In the genomic region with DNA sequence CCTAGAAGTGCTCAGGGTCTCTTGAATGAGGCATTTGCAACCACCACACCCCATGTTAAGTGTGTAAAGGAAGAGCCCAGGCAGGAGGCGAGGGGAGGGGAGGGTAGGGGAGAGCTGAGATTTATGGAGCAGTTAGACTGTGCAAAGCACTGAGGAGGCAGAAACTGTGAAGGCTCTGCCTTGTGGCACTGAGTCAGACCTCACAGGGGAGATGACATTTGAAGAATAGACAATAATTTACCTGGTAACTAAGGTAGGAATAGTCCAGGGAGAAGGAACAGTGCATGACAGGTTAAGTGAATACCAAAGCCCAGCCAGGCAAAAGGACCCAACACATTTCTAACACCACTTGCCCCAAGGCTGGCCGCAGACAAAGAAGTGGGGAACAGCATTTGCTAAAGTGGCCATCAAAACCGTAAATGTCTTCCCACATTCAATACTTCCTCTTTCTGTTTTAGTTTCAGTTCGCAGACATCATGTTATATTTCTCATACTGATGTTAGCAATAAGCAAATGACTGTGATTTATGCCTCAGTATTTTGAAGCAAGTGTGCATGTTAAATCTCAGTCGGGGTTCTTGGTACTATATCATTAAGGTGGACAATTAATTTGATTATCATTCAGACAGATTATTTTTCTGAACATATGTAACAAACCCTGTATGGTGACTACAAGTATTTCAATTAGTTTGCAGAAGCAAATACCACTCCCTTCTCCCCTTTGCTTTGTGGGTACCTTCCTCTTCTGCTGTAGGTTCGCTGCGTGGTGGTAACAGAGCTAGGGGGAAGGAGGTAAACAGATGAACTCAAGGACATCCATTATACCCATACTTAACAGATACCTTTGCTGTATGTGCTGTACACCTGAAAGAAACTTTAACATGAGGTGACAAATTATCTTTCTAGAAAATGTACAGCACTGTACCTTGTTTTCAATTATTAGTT, we compare ENCODE assay signal across 1 cellular context.
TF ChIP-seq lines count a peak whose summit lies in the region.

No MANE protein-coding gene starts in this region.

TF ChIP-seq in GM12878, 131 proteins besides CTCF, POLR2A, EP300 and RAD21 (continued from another document and continues in another):
- TF ChIP-seq, protein P1, sequence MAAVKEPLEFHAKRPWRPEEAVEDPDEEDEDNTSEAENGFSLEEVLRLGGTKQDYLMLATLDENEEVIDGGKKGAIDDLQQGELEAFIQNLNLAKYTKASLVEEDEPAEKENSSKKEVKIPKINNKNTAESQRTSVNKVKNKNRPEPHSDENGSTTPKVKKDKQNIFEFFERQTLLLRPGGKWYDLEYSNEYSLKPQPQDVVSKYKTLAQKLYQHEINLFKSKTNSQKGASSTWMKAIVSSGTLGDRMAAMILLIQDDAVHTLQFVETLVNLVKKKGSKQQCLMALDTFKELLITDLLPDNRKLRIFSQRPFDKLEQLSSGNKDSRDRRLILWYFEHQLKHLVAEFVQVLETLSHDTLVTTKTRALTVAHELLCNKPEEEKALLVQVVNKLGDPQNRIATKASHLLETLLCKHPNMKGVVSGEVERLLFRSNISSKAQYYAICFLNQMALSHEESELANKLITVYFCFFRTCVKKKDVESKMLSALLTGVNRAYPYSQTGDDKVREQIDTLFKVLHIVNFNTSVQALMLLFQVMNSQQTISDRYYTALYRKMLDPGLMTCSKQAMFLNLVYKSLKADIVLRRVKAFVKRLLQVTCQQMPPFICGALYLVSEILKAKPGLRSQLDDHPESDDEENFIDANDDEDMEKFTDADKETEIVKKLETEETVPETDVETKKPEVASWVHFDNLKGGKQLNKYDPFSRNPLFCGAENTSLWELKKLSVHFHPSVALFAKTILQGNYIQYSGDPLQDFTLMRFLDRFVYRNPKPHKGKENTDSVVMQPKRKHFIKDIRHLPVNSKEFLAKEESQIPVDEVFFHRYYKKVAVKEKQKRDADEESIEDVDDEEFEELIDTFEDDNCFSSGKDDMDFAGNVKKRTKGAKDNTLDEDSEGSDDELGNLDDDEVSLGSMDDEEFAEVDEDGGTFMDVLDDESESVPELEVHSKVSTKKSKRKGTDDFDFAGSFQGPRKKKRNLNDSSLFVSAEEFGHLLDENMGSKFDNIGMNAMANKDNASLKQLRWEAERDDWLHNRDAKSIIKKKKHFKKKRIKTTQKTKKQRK (IDR thresholded peaks at IDR 0.05; ENCODE audit: low read depth, low read length): no peak
- TF ChIP-seq ETV6 (conservative IDR thresholded peaks at IDR 0.05 in 1 of 2, IDR thresholded peaks at IDR 0.05 in 1 of 2; ENCODE audit: borderline replicate concordance in 1 of 2, low read depth in 1 of 2) (peak in 1 of 2 experiments; percentile 43; a peak in 1 of 4 replicates), TCF3 (IDR thresholded peaks at IDR 0.05; ENCODE audit: borderline replicate concordance, insufficient read depth, low read depth, low read length) (no peak), BCL11A (IDR thresholded peaks at IDR 0.05; ENCODE audit: low read depth, low read length) (0 out of 2 replicates have a peak, but pooled peaks have one; percentile 41), TAF1 (IDR thresholded peaks at IDR 0.05; ENCODE audit: borderline replicate concordance, low read depth, low read length) (no peak), KAT2A (conservative IDR thresholded peaks at IDR 0.05; ENCODE audit: control insufficient read depth, low read depth, low read length) (no peak), BHLHE40 (IDR thresholded peaks at IDR 0.05; ENCODE audit: borderline replicate concordance in 1 of 2, low read depth in 2 of 2, low read length in 1 of 2) (no peak), SMARCA5 (IDR thresholded peaks at IDR 0.05) (no peak), CHD1 (IDR thresholded peaks at IDR 0.05; ENCODE audit: low read depth, low read length) (no peak), CHD2 (IDR thresholded peaks at IDR 0.05; ENCODE audit: borderline replicate concordance, low read depth, low read length) (no peak), CEBPB (IDR thresholded peaks at IDR 0.05; ENCODE audit: borderline replicate concordance in 1 of 2, low read depth in 2 of 2, low read length in 2 of 2) (no peak), POU2F2 (IDR thresholded peaks at IDR 0.05; ENCODE audit: borderline replicate concordance, low read depth, low read length) (no peak), TARDBP (IDR thresholded peaks at IDR 0.05; ENCODE audit: borderline replicate concordance) (no peak)
- TF ChIP-seq, protein P2, sequence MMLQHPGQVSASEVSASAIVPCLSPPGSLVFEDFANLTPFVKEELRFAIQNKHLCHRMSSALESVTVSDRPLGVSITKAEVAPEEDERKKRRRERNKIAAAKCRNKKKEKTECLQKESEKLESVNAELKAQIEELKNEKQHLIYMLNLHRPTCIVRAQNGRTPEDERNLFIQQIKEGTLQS (IDR thresholded peaks at IDR 0.05; ENCODE audit: borderline replicate concordance, extremely low read depth, low read depth, low read length): no peak
- TF ChIP-seq, protein P3, sequence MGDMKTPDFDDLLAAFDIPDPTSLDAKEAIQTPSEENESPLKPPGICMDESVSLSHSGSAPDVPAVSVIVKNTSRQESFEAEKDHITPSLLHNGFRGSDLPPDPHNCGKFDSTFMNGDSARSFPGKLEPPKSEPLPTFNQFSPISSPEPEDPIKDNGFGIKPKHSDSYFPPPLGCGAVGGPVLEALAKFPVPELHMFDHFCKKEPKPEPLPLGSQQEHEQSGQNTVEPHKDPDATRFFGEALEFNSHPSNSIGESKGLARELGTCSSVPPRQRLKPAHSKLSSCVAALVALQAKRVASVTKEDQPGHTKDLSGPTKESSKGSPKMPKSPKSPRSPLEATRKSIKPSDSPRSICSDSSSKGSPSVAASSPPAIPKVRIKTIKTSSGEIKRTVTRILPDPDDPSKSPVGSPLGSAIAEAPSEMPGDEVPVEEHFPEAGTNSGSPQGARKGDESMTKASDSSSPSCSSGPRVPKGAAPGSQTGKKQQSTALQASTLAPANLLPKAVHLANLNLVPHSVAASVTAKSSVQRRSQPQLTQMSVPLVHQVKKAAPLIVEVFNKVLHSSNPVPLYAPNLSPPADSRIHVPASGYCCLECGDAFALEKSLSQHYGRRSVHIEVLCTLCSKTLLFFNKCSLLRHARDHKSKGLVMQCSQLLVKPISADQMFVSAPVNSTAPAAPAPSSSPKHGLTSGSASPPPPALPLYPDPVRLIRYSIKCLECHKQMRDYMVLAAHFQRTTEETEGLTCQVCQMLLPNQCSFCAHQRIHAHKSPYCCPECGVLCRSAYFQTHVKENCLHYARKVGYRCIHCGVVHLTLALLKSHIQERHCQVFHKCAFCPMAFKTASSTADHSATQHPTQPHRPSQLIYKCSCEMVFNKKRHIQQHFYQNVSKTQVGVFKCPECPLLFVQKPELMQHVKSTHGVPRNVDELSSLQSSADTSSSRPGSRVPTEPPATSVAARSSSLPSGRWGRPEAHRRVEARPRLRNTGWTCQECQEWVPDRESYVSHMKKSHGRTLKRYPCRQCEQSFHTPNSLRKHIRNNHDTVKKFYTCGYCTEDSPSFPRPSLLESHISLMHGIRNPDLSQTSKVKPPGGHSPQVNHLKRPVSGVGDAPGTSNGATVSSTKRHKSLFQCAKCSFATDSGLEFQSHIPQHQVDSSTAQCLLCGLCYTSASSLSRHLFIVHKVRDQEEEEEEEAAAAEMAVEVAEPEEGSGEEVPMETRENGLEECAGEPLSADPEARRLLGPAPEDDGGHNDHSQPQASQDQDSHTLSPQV (IDR thresholded peaks at IDR 0.05): no peak
- TF ChIP-seq, protein P4, sequence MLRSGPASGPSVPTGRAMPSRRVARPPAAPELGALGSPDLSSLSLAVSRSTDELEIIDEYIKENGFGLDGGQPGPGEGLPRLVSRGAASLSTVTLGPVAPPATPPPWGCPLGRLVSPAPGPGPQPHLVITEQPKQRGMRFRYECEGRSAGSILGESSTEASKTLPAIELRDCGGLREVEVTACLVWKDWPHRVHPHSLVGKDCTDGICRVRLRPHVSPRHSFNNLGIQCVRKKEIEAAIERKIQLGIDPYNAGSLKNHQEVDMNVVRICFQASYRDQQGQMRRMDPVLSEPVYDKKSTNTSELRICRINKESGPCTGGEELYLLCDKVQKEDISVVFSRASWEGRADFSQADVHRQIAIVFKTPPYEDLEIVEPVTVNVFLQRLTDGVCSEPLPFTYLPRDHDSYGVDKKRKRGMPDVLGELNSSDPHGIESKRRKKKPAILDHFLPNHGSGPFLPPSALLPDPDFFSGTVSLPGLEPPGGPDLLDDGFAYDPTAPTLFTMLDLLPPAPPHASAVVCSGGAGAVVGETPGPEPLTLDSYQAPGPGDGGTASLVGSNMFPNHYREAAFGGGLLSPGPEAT (IDR thresholded peaks at IDR 0.05; ENCODE audit: low read depth): no peak
- TF ChIP-seq, protein P5, sequence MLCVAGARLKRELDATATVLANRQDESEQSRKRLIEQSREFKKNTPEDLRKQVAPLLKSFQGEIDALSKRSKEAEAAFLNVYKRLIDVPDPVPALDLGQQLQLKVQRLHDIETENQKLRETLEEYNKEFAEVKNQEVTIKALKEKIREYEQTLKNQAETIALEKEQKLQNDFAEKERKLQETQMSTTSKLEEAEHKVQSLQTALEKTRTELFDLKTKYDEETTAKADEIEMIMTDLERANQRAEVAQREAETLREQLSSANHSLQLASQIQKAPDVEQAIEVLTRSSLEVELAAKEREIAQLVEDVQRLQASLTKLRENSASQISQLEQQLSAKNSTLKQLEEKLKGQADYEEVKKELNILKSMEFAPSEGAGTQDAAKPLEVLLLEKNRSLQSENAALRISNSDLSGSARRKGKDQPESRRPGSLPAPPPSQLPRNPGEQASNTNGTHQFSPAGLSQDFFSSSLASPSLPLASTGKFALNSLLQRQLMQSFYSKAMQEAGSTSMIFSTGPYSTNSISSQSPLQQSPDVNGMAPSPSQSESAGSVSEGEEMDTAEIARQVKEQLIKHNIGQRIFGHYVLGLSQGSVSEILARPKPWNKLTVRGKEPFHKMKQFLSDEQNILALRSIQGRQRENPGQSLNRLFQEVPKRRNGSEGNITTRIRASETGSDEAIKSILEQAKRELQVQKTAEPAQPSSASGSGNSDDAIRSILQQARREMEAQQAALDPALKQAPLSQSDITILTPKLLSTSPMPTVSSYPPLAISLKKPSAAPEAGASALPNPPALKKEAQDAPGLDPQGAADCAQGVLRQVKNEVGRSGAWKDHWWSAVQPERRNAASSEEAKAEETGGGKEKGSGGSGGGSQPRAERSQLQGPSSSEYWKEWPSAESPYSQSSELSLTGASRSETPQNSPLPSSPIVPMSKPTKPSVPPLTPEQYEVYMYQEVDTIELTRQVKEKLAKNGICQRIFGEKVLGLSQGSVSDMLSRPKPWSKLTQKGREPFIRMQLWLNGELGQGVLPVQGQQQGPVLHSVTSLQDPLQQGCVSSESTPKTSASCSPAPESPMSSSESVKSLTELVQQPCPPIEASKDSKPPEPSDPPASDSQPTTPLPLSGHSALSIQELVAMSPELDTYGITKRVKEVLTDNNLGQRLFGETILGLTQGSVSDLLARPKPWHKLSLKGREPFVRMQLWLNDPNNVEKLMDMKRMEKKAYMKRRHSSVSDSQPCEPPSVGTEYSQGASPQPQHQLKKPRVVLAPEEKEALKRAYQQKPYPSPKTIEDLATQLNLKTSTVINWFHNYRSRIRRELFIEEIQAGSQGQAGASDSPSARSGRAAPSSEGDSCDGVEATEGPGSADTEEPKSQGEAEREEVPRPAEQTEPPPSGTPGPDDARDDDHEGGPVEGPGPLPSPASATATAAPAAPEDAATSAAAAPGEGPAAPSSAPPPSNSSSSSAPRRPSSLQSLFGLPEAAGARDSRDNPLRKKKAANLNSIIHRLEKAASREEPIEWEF (IDR thresholded peaks at IDR 0.05; ENCODE audit: insufficient replicate concordance, low read depth, low read length): no peak
- TF ChIP-seq, protein P6, sequence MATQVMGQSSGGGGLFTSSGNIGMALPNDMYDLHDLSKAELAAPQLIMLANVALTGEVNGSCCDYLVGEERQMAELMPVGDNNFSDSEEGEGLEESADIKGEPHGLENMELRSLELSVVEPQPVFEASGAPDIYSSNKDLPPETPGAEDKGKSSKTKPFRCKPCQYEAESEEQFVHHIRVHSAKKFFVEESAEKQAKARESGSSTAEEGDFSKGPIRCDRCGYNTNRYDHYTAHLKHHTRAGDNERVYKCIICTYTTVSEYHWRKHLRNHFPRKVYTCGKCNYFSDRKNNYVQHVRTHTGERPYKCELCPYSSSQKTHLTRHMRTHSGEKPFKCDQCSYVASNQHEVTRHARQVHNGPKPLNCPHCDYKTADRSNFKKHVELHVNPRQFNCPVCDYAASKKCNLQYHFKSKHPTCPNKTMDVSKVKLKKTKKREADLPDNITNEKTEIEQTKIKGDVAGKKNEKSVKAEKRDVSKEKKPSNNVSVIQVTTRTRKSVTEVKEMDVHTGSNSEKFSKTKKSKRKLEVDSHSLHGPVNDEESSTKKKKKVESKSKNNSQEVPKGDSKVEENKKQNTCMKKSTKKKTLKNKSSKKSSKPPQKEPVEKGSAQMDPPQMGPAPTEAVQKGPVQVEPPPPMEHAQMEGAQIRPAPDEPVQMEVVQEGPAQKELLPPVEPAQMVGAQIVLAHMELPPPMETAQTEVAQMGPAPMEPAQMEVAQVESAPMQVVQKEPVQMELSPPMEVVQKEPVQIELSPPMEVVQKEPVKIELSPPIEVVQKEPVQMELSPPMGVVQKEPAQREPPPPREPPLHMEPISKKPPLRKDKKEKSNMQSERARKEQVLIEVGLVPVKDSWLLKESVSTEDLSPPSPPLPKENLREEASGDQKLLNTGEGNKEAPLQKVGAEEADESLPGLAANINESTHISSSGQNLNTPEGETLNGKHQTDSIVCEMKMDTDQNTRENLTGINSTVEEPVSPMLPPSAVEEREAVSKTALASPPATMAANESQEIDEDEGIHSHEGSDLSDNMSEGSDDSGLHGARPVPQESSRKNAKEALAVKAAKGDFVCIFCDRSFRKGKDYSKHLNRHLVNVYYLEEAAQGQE (IDR thresholded peaks at IDR 0.05; ENCODE audit: low read depth, low read length): no peak
- TF ChIP-seq, protein P7, sequence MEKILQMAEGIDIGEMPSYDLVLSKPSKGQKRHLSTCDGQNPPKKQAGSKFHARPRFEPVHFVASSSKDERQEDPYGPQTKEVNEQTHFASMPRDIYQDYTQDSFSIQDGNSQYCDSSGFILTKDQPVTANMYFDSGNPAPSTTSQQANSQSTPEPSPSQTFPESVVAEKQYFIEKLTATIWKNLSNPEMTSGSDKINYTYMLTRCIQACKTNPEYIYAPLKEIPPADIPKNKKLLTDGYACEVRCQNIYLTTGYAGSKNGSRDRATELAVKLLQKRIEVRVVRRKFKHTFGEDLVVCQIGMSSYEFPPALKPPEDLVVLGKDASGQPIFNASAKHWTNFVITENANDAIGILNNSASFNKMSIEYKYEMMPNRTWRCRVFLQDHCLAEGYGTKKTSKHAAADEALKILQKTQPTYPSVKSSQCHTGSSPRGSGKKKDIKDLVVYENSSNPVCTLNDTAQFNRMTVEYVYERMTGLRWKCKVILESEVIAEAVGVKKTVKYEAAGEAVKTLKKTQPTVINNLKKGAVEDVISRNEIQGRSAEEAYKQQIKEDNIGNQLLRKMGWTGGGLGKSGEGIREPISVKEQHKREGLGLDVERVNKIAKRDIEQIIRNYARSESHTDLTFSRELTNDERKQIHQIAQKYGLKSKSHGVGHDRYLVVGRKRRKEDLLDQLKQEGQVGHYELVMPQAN (conservative IDR thresholded peaks at IDR 0.05): no peak
- TF ChIP-seq, protein P8, sequence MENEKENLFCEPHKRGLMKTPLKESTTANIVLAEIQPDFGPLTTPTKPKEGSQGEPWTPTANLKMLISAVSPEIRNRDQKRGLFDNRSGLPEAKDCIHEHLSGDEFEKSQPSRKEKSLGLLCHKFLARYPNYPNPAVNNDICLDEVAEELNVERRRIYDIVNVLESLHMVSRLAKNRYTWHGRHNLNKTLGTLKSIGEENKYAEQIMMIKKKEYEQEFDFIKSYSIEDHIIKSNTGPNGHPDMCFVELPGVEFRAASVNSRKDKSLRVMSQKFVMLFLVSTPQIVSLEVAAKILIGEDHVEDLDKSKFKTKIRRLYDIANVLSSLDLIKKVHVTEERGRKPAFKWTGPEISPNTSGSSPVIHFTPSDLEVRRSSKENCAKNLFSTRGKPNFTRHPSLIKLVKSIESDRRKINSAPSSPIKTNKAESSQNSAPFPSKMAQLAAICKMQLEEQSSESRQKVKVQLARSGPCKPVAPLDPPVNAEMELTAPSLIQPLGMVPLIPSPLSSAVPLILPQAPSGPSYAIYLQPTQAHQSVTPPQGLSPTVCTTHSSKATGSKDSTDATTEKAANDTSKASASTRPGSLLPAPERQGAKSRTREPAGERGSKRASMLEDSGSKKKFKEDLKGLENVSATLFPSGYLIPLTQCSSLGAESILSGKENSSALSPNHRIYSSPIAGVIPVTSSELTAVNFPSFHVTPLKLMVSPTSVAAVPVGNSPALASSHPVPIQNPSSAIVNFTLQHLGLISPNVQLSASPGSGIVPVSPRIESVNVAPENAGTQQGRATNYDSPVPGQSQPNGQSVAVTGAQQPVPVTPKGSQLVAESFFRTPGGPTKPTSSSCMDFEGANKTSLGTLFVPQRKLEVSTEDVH (IDR thresholded peaks at IDR 0.05; ENCODE audit: low read depth, partially characterized antibody): no peak
